In genomic region chr2:122999823-123000222, GRCh38 we compare ENCODE assay signal across 19 cellular contexts.
"Had no signal": no experiment of that assay in that cellular context is flagged by ENCODE, and none has a peak within 500 bp of the region (broad histone marks: within the 10 kb centered on the region; RNA-seq: fewer than 3 reads in every experiment).

No MANE protein-coding gene starts in this region.

- ATAC-seq: activated CD8-positive, alpha-beta T cell treated with anti-CD3 and anti-CD28 coated beads, Interleukin-2, amount 10 ng/mL, durations not matched to agents 7 days and 5 days; activated naive CD8-positive, alpha-beta T cell treated with anti-CD3 and anti-CD28 coated beads, Interleukin-2, amount 50 U/mL, for 24 hours; gastroesophageal sphincter; left lobe of liver; T-cell had no signal

- DNase-seq: activated CD4-positive, alpha-beta T cell treated with anti-CD3 and anti-CD28 coated beads for 48 hours; activated CD8-positive, alpha-beta memory T cell treated with anti-CD3 and anti-CD28 coated beads, Interleukin-2, amount 50 U/mL, for 48 hours; activated CD8-positive, alpha-beta T cell treated with anti-CD3 and anti-CD28 coated beads, Interleukin-2, amount 10 ng/mL, durations not matched to agents 7 days and 5 days; activated naive CD4-positive, alpha-beta T cell treated with Interleukin-2 at 50 U/mL for 16 hours; activated naive CD8-positive, alpha-beta T cell treated with anti-CD3 and anti-CD28 coated beads, Interleukin-2, amount 50 U/mL, for 24 hours; effector CD4-positive, alpha-beta T cell; islet precursor cell; mesenchymal stem cell; ovary; stimulated activated CD4-positive, alpha-beta T cell treated with anti-CD3 and anti-CD28 coated beads, Interleukin-4, amount 100 ng/mL, for 4 hours; stomach; T-cell; T1000; WERI-Rb-1 had no signal

- H3K4me3 Mint-ChIP-seq: activated CD8-positive, alpha-beta T cell treated with anti-CD3 and anti-CD28 coated beads, Interleukin-2, amount 10 ng/mL, durations not matched to agents 7 days and 5 days; activated naive CD8-positive, alpha-beta T cell treated with anti-CD3 and anti-CD28 coated beads, Interleukin-2, amount 50 U/mL, for 24 hours; T-cell had no signal

- H3K36me3 ChIP-seq: cardiac muscle cell, gastroesophageal sphincter, ovary, stomach, thoracic aorta, WERI-Rb-1 had no signal

- H3K4me1 ChIP-seq: gastroesophageal sphincter, stomach had no signal

- H3K27me3 ChIP-seq: cardiac muscle cell, gastroesophageal sphincter, ovary, stomach had no signal

- H3K4me1 Mint-ChIP-seq: activated naive CD8-positive, alpha-beta T cell treated with anti-CD3 and anti-CD28 coated beads, Interleukin-2, amount 50 U/mL, for 24 hours; T-cell had no signal

- H3K27ac ChIP-seq: cardiac muscle cell, gastroesophageal sphincter, ovary, skin epidermis, stomach, thoracic aorta, WERI-Rb-1 had no signal

- H3K27ac Mint-ChIP-seq: activated CD8-positive, alpha-beta T cell treated with anti-CD3 and anti-CD28 coated beads, Interleukin-2, amount 10 ng/mL, durations not matched to agents 7 days and 5 days; activated naive CD8-positive, alpha-beta T cell treated with anti-CD3 and anti-CD28 coated beads, Interleukin-2, amount 50 U/mL, for 24 hours; T-cell had no signal

- H3K36me3 Mint-ChIP-seq: T-cell had no signal

- H3K9me3 ChIP-seq: gastroesophageal sphincter, ovary, thoracic aorta had no signal

- H3K27me3 Mint-ChIP-seq: activated naive CD8-positive, alpha-beta T cell treated with anti-CD3 and anti-CD28 coated beads, Interleukin-2, amount 50 U/mL, for 24 hours; T-cell had no signal

- H3K4me3 ChIP-seq: cardiac muscle cell, gastroesophageal sphincter, ovary, skin epidermis, stomach, thoracic aorta had no signal
